ENCODE assay signal across 1 cellular context in the genomic region with DNA sequence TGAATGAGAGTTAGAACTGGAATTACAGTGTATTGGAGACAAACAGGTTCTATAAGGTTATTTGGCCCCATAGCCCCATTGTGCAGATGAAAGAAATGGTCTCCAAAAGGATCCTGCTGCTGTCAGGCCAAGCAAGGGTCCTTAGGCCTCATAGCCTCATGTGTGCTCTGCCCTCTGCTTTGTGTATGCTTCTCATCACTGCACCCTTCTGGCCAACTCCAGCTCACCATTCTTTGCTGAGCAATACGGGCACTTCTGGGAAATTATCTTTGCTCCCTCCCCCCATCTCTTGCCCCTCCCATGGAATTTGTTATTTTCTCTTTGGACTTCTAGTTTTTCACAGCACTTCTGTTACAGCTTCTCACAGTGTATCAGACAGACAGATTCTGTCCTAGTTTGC.
TF ChIP-seq lines count a peak whose summit lies in the region.

No MANE protein-coding gene starts in this region.

TF ChIP-seq in HepG2, 621 proteins besides CTCF, POLR2A, EP300 and RAD21:
- TF ChIP-seq, protein P1, sequence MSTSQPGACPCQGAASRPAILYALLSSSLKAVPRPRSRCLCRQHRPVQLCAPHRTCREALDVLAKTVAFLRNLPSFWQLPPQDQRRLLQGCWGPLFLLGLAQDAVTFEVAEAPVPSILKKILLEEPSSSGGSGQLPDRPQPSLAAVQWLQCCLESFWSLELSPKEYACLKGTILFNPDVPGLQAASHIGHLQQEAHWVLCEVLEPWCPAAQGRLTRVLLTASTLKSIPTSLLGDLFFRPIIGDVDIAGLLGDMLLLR (CRISPR knock-in tag; IDR thresholded peaks at IDR 0.05) = no peak
- TF ChIP-seq ZFP41 (CRISPR knock-in tag; IDR thresholded peaks at IDR 0.05; ENCODE audit: borderline replicate concordance) = no peak
- TF ChIP-seq KLF16 (CRISPR knock-in tag; IDR thresholded peaks at IDR 0.05) = no peak
- TF ChIP-seq SMYD3 (CRISPR knock-in tag; IDR thresholded peaks at IDR 0.05) = no peak
- no peak for TF ChIP-seq TARDBP (CRISPR knock-in tag; IDR thresholded peaks at IDR 0.05)
- TF ChIP-seq, protein P2, sequence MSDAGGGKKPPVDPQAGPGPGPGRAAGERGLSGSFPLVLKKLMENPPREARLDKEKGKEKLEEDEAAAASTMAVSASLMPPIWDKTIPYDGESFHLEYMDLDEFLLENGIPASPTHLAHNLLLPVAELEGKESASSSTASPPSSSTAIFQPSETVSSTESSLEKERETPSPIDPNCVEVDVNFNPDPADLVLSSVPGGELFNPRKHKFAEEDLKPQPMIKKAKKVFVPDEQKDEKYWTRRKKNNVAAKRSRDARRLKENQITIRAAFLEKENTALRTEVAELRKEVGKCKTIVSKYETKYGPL (CRISPR knock-in tag; IDR thresholded peaks at IDR 0.05) = no peak
- TF ChIP-seq, protein P3, sequence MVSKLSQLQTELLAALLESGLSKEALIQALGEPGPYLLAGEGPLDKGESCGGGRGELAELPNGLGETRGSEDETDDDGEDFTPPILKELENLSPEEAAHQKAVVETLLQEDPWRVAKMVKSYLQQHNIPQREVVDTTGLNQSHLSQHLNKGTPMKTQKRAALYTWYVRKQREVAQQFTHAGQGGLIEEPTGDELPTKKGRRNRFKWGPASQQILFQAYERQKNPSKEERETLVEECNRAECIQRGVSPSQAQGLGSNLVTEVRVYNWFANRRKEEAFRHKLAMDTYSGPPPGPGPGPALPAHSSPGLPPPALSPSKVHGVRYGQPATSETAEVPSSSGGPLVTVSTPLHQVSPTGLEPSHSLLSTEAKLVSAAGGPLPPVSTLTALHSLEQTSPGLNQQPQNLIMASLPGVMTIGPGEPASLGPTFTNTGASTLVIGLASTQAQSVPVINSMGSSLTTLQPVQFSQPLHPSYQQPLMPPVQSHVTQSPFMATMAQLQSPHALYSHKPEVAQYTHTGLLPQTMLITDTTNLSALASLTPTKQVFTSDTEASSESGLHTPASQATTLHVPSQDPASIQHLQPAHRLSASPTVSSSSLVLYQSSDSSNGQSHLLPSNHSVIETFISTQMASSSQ (IDR thresholded peaks at IDR 0.05; ENCODE audit: low read depth) = no peak
- TF ChIP-seq, protein P3 (CRISPR knock-in tag; IDR thresholded peaks at IDR 0.05; ENCODE audit: borderline replicate concordance) = no peak
- TF ChIP-seq GZF1 (CRISPR knock-in tag; IDR thresholded peaks at IDR 0.05) = no peak
- no peak for TF ChIP-seq ZNF724P (CRISPR knock-in tag; IDR thresholded peaks at IDR 0.05; ENCODE audit: borderline replicate concordance)
